Comparison of ENCODE assay signal across 27 cellular contexts in the genomic region with DNA sequence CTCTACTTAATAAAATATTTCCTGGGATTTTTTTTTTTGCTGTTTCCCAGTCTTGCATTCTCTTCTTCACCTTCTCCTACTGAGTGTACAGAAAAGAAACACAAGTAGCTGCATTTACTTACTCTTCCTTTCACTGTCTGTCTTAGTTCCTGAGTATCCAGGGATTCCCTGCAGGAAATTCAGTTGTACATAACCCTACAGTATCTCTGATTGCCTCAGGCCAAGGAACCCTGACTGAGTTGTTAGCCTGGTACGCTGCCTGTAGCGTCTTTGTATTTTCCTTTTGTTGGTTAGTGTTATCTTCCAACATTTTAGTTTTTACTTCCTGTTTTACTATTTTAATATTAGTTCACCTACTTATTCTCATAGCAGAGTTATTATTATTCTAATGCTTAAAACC.
"Had no signal": no experiment of that assay in that cellular context is flagged by ENCODE, and none has a peak within 500 bp of the region (broad histone marks: within the 10 kb centered on the region; RNA-seq: fewer than 3 reads in every experiment).

No MANE protein-coding gene starts in this region.

- H3K27me3 ChIP-seq: left lung, ovary, right atrium auricular region, right lobe of liver, stomach, testis, thyroid gland, transverse colon, upper lobe of right lung had no signal

- H3K36me3 Mint-ChIP-seq: immature natural killer cell; mesothelial cell of epicardium; naive B cell; natural killer cell; stimulated activated naive B cell treated with anti-CD40 and anti-IgM and Interleukin-4, amounts not matched to agents 10 μg/mL and 1 μg/mL and 100 μg/mL, for 72 hours had no signal

- H3K9me3 Mint-ChIP-seq: mesothelial cell of epicardium, nephron progenitor cell had no signal

- H3K27me3 Mint-ChIP-seq: naive B cell; stimulated activated naive B cell treated with anti-CD40 and anti-IgM and Interleukin-4, amounts not matched to agents 10 μg/mL and 1 μg/mL and 100 μg/mL, for 72 hours had no signal

- H3K36me3 ChIP-seq: left lung, lower lobe of right lung, ovary, right atrium auricular region, right lobe of liver, stomach, thyroid gland, transverse colon, upper lobe of right lung had no signal

- H3K4me3 ChIP-seq: left lung, lower lobe of right lung, ovary, right atrium auricular region, right lobe of liver, stomach, testis, thyroid gland, transverse colon, upper lobe of right lung had no signal

- H3K27ac Mint-ChIP-seq: immature natural killer cell; mesothelial cell of epicardium; naive B cell; natural killer cell; nephron progenitor cell; progenitor cell of endocrine pancreas; stimulated activated naive B cell treated with anti-CD40 and anti-IgM and Interleukin-4, amounts not matched to agents 10 μg/mL and 1 μg/mL and 100 μg/mL, for 72 hours had no signal

- H3K4me1 ChIP-seq: left lung, lower lobe of right lung, right atrium auricular region, right lobe of liver, stomach, testis, thyroid gland, transverse colon, upper lobe of right lung had no signal

- DNase-seq: hypothalamus; immature natural killer cell; kidney; left colon; left lung; lower lobe of right lung; mammary epithelial cell; mesenchymal stem cell; naive B cell; natural killer cell; nephron progenitor cell; ovary; right lobe of liver; stimulated activated CD4-positive, alpha-beta T cell treated with anti-CD3 and anti-CD28 coated beads, Interleukin-12 subunit alpha, Interleukin-12 subunit beta, amount 100 ng/mL, for 4 hours; stimulated activated CD4-positive, alpha-beta T cell treated with anti-CD3 and anti-CD28 coated beads, Interleukin-15, amount 100 ng/mL, for 24 hours; stimulated activated CD4-positive, alpha-beta T cell treated with anti-CD3 and anti-CD28 coated beads, Interleukin-2, amount 100 ng/mL, for 24 hours; stimulated activated CD4-positive, alpha-beta T cell treated with anti-CD3 and anti-CD28 coated beads, Interleukin-4, amount 100 ng/mL, for 1 hour; stimulated activated naive B cell treated with anti-CD40 and anti-IgM and Interleukin-4, amounts not matched to agents 10 μg/mL and 1 μg/mL and 100 μg/mL, for 72 hours; stimulated activated naive CD8-positive, alpha-beta T cell treated with anti-CD3 and anti-CD28 coated beads, Interleukin-15, Interleukin-2, amounts not matched to agents 100 U/mL and 50 U/mL, for 24 hours; stomach; testis; thyroid gland; transverse colon; upper lobe of right lung had no signal

- H3K4me1 Mint-ChIP-seq: immature natural killer cell; naive B cell; natural killer cell; nephron progenitor cell; stimulated activated naive B cell treated with anti-CD40 and anti-IgM and Interleukin-4, amounts not matched to agents 10 μg/mL and 1 μg/mL and 100 μg/mL, for 72 hours had no signal

- H3K27ac ChIP-seq: left lung, lower lobe of right lung, ovary, right atrium auricular region, right lobe of liver, stomach, testis, thyroid gland, transverse colon, upper lobe of right lung had no signal

- H3K9me3 ChIP-seq: left lung, lower lobe of right lung, ovary, right atrium auricular region, right lobe of liver, stomach, testis, thyroid gland, transverse colon, upper lobe of right lung had no signal

- H3K4me3 Mint-ChIP-seq: immature natural killer cell; mesothelial cell of epicardium; naive B cell; natural killer cell; nephron progenitor cell; stimulated activated naive B cell treated with anti-CD40 and anti-IgM and Interleukin-4, amounts not matched to agents 10 μg/mL and 1 μg/mL and 100 μg/mL, for 72 hours had no signal
